ENCODE assay signal across 6 cellular contexts in genomic region chr6:169702640-169703246, GRCh38. TPM values are rescaled to one million over a fixed set of nuclear protein-coding genes. Genes with fewer than 3 reads are reported as not detected.
A peak's percentile ranks its signal among the peaks of the same experiment; 100 is the strongest.
DNase-seq lines count a peak whose midpoint lies in the region; ATAC-seq and TF ChIP-seq lines count a peak whose summit lies in the region.

No MANE protein-coding gene starts in this region.

- peak overlapping the region; percentile 93 to 94 for H3K27ac ChIP-seq in right atrium auricular region

- ATAC-seq in GM18858 (IDR thresholded peaks at IDR 0.05; ENCODE audit: unreplicated experiment) = peak; percentile 2
- peak; percentile 13 for ATAC-seq in HG03066 (IDR thresholded peaks at IDR 0.05; ENCODE audit: low read depth, unreplicated experiment)

- peak; percentile 61 for DNase-seq in activated CD4-positive, CD25-positive, alpha-beta regulatory T cell treated with anti-CD3 and anti-CD28 coated beads, Interleukin-2, amount 50 U/mL, for 72 hours
- no peak for DNase-seq in right atrium auricular region (ENCODE audit: low spot score)
- peak; percentile 31 to 80 (median 58) for DNase-seq in stimulated activated naive CD4-positive, alpha-beta T cell (lab: John Stamatoyannopoulos, UW)
- no peak for DNase-seq in NCI-H1436 (lab: John Stamatoyannopoulos, UW)

- H3K27me3 ChIP-seq in right atrium auricular region = no peaks in the 10 kb centered on the region

- peak overlapping the region; percentile 90 to 91 for H3K4me3 ChIP-seq in right atrium auricular region

- peaks cover under 1% of the 10 kb centered on the region for H3K36me3 ChIP-seq in right atrium auricular region

- no peak for TF ChIP-seq CTCF in right atrium auricular region (IDR thresholded peaks at IDR 0.05)

- peaks cover 0 to 34% of the 10 kb centered on the region in 2 donors for H3K4me1 ChIP-seq in right atrium auricular region

- H3K9me3 ChIP-seq in right atrium auricular region = no peaks in the 10 kb centered on the region

RNA-seq across cellular contexts. Expression of gene C6orf120, which starts 0.8 kb away (rescaled TPM):
- total RNA-seq in right atrium auricular region = 10 to 100 TPM; 18.0 to 19.6 TPM

RNA-seq across cellular contexts. Expression of gene WDR27, which starts 0.9 kb away (rescaled TPM):
- 1 to 10 TPM; 3.5 to 4.7 TPM for total RNA-seq in right atrium auricular region

RNA-seq across cellular contexts. Expression of gene PHF10, which starts 21.6 kb away (rescaled TPM):
- 10 to 100 TPM; 49.9 to 54.7 TPM for total RNA-seq in right atrium auricular region

RNA-seq across cellular contexts. Expression of gene DYNLT2, which starts 48.6 kb away (rescaled TPM):
- under 1 TPM; 0.20 to 0.33 TPM for total RNA-seq in right atrium auricular region

RNA-seq across cellular contexts. Expression of gene ERMARD, which starts 48.7 kb away (rescaled TPM):
- 10 to 100 TPM in 1 of 2 donors, 1 to 10 TPM in 1; 8.6 to 11.2 TPM for total RNA-seq in right atrium auricular region

Comparison
In these comparisons a context has a peak if more than half of its experiments do, and no peak if none do; other contexts are left out.
1. DNase-seq: peak in activated CD4-positive, CD25-positive, alpha-beta regulatory T cell treated with anti-CD3 and anti-CD28 coated beads, Interleukin-2, amount 50 U/mL, for 72 hours (single experiment) and stimulated activated naive CD4-positive, alpha-beta T cell (6 of 6); none in right atrium auricular region (single experiment) and NCI-H1436 (single experiment).